Comparison of ENCODE assay signal across 22 cellular contexts in the genomic region with DNA sequence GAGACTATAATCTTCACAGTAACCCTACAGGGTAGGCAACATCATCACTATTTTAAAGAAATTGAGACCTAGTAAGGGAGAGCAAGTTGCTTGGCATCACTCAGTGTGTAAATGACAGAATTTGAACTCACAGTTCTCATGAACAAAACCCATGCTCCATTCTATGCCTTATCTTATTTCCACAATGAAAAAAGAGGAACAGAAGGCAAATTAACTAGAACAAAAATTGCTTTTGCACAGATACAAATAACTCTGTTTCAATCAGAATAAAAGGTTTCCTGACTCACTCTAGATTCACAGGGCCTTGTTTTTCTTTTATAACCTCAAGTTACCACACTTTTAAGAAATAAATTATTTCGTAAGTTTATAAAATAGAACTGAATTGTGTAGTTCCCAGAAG.
DNase-seq lines count a peak whose midpoint lies in the region.
"Had no signal": no experiment of that assay in that cellular context is flagged by ENCODE, and none has a peak within 500 bp of the region (broad histone marks: within the 10 kb centered on the region; RNA-seq: fewer than 3 reads in every experiment).

No MANE protein-coding gene starts in this region.

- in situ Hi-C loops in KBM-7 (cut with MboI; ENCODE audit: low pct_unique_long_range_greater_than_20kb, low sequenced_read_pairs): no loop called here

- H3K36me3 ChIP-seq in adipocyte (ENCODE audit: control insufficient read depth, insufficient read depth, low read length, severe bottlenecking): no peaks in the 10 kb centered on the region
- H3K36me3 ChIP-seq: Peyer's patch had no signal

- intact Hi-C loops in posterior cingulate gyrus (cut with DNase I): no loop called here

- no peak overlapping the region for H3K4me3 ChIP-seq in adipocyte (ENCODE audit: low read length)
- H3K4me3 ChIP-seq: GM12878, Peyer's patch, SK-N-MC had no signal

- peak overlapping the region; percentile 19 for H3K9ac ChIP-seq in adipocyte (ENCODE audit: low read length)

- H3K4me1 ChIP-seq in adipocyte (ENCODE audit: control insufficient read depth, insufficient read depth, low read length): peaks cover 47% of the 10 kb centered on the region
- H3K4me1 ChIP-seq: Caco-2 had no signal

- no peaks in the 10 kb centered on the region for H3K27me3 ChIP-seq in adipocyte (replicated peaks; ENCODE audit: control insufficient read depth, insufficient read depth, low read length)
- H3K27me3 ChIP-seq: Peyer's patch had no signal

- DNase-seq in KBM-7 (peak; percentile 20), OCI-M1 (lab: John Stamatoyannopoulos, UW) (peak; percentile 55), adipocyte (ENCODE audit: low read depth) (no peak), renal cortical epithelial cell (ENCODE audit: low read depth) (peak; percentile 11), posterior cingulate gyrus (no peak), NOMO-1 (lab: John Stamatoyannopoulos, UW; ENCODE audit: unreplicated experiment in 2 of 2) (no peak), NCI-H146 (lab: John Stamatoyannopoulos, UW) (no peak), SIG-M5 treated with dmso at 0.1 percent for 504 hours (lab: John Stamatoyannopoulos, UW; ENCODE audit: unreplicated experiment) (no peak)
- DNase-seq: Caco-2; CD8-positive, alpha-beta T cell; H7; KG1; NCI-H1105 treated with DMSO at 0.1 percent for 48 hours; NCI-H2029; NCI-H446 treated with DMSO at 0.1 percent for 48 hours; NCI-H526; NCI-H82; NK-92 treated with Interleukin-12 subunit alpha and Interleukin-12 subunit beta, amount 100 ng/mL, for 24 hours; Peyer's patch; SHP77 treated with DMSO at 0.1 percent for 48 hours had no signal

- peaks cover 8% of the 10 kb centered on the region for H3K9me3 ChIP-seq in adipocyte (ENCODE audit: control insufficient read depth, low read length)
- H3K9me3 ChIP-seq: Caco-2, Peyer's patch had no signal

Comparison
In these comparisons a context has a peak if more than half of its experiments do, and no peak if none do; other contexts are left out.
1. DNase-seq: peak in KBM-7 (single experiment), OCI-M1 (single experiment) and renal cortical epithelial cell (single experiment); none in adipocyte (single experiment), posterior cingulate gyrus (0 of 10), NOMO-1 (0 of 2), NCI-H146 (single experiment) and SIG-M5 treated with dmso at 0.1 percent for 504 hours (single experiment).